10 cellular contexts compared by ENCODE assay signal in genomic region chr4:86557526-86557925, GRCh38. TPM values are rescaled to one million over a fixed set of nuclear protein-coding genes. Genes with fewer than 3 reads are reported as not detected.
A peak's percentile ranks its signal among the peaks of the same experiment; 100 is the strongest.
DNase-seq lines count a peak whose midpoint lies in the region; ATAC-seq, FAIRE-seq and TF ChIP-seq lines count a peak whose summit lies in the region.
"Had no signal": no experiment of that assay in that cellular context is flagged by ENCODE, and none has a peak within 500 bp of the region (broad histone marks: within the 10 kb centered on the region; RNA-seq: fewer than 3 reads in every experiment).

No MANE protein-coding gene starts in this region.

- peaks cover 1 to 11% of the 10 kb centered on the region in 2 donors for H3K27me3 Mint-ChIP-seq in T-cell
- H3K27me3 Mint-ChIP-seq in naive thymus-derived CD8-positive, alpha-beta T cell = peaks cover 0 to 11% (median 5%) of the 10 kb centered on the region in 5 donors

- H3K4me3 ChIP-seq in A549 (no peak overlapping the region), SK-N-MC (peak overlapping the region; percentile 59), BE2C (ENCODE audit: low read depth, low read length) (no peak overlapping the region)

- 44% methylated on average over 1 of the region's 1 CpG for WGBS in A549 (ENCODE audit: missing lambda C conversion rate)

- DNase-seq in A549 (ENCODE audit: low read depth in 1 of 2, low spot score in 1 of 2) (no peak), SK-N-MC (ENCODE audit: low read depth, low spot score) (no peak), T-cell (no peak), BE2C (no peak), T-helper 2 cell (no peak)
- no peak for DNase-seq in naive thymus-derived CD8-positive, alpha-beta T cell
- DNase-seq: activated CD4-positive, alpha-beta T cell treated with anti-CD3 and anti-CD28 coated beads, Interleukin-2, amount 10 ng/mL, durations not matched to agents 24 days and 14 days; naive B cell had no signal

- no peaks in the 10 kb centered on the region for H3K27me3 ChIP-seq in BE2C

- TF ChIP-seq CTCF in A549 (IDR thresholded peaks at IDR 0.05) (no peak), BE2C (IDR thresholded peaks at IDR 0.05; ENCODE audit: low read depth, low read length) (no peak)

- TF ChIP-seq RAD21 in A549 (conservative IDR thresholded peaks at IDR 0.05 in 1 of 2, IDR thresholded peaks at IDR 0.05 in 1 of 2) = no peak

- H3K9ac ChIP-seq in SK-N-MC (ENCODE audit: insufficient read length) = peak overlapping the region; percentile 56

- no peak for TF ChIP-seq POLR2A in A549 (IDR thresholded peaks at IDR 0.05; ENCODE audit: low read length)

- H3K4me2 ChIP-seq in A549 = peak overlapping the region; percentile 35; the same call in 2 of the 3 replicates

- peaks cover 5 to 14% (median 7%) of the 10 kb centered on the region in 3 donors for H3K4me1 Mint-ChIP-seq in T-cell
- peaks cover 0 to 5% (median 0%) of the 10 kb centered on the region in 4 donors for H3K4me1 Mint-ChIP-seq in naive thymus-derived CD8-positive, alpha-beta T cell

- H3K9me3 ChIP-seq in A549 = no peaks in the 10 kb centered on the region
- no peaks in the 10 kb centered on the region for H3K9me3 ChIP-seq in SK-N-MC (ENCODE audit: low read depth, low read length)
- no peaks in the 10 kb centered on the region for H3K9me3 ChIP-seq in BE2C

- no peaks in the 10 kb centered on the region; the same call in 1 of the 3 replicates for H3K4me1 ChIP-seq in A549
- 0 out of 2 replicates have a peak, but pooled peaks cover 5% of the 10 kb centered on the region for H3K4me1 ChIP-seq in BE2C

- FAIRE-seq in A549 (lab: Jason Lieb, UNC) = no peak

- no peaks in the 10 kb centered on the region for H3K36me3 Mint-ChIP-seq in T-cell
- no peaks in the 10 kb centered on the region for H3K36me3 Mint-ChIP-seq in naive thymus-derived CD8-positive, alpha-beta T cell
- H3K36me3 Mint-ChIP-seq: naive B cell had no signal

- no peaks in the 10 kb centered on the region for H3K9me3 Mint-ChIP-seq in T-cell
- H3K9me3 Mint-ChIP-seq in naive thymus-derived CD8-positive, alpha-beta T cell = no peaks in the 10 kb centered on the region
- H3K9me3 Mint-ChIP-seq: activated CD4-positive, alpha-beta T cell treated with anti-CD3 and anti-CD28 coated beads, Interleukin-2, amount 10 ng/mL, durations not matched to agents 24 days and 14 days; naive B cell had no signal

- no peak overlapping the region for H3K27ac Mint-ChIP-seq in T-cell
- H3K27ac Mint-ChIP-seq in naive thymus-derived CD8-positive, alpha-beta T cell = no peak overlapping the region
- H3K27ac Mint-ChIP-seq: activated CD4-positive, alpha-beta T cell treated with anti-CD3 and anti-CD28 coated beads, Interleukin-2, amount 10 ng/mL, durations not matched to agents 24 days and 14 days had no signal

- POLR2A ChIA-PET in A549 (lab: Yijun Ruan, JAX) = no interaction called here
- POLR2A ChIA-PET in T-cell (lab: Charles Lee) = interaction anchor here in 1 of 2 donors (0.6 kb wide), 1 partner anchor 34 kb away, joined by 3 read pairs; no protein-coding TSS in a partner anchor
- POLR2A ChIA-PET in naive thymus-derived CD8-positive, alpha-beta T cell (lab: Charles Lee) = no interaction called here

- H3K36me3 ChIP-seq in SK-N-MC (ENCODE audit: insufficient read depth, low read length) = no peaks in the 10 kb centered on the region
- H3K36me3 ChIP-seq in BE2C = no peaks in the 10 kb centered on the region

- CTCF ChIA-PET in A549 (lab: Yijun Ruan, JAX) = no interaction called here
- CTCF ChIA-PET in T-cell (lab: Charles Lee) = no interaction called here

- H3K27ac ChIP-seq in A549 = no peak overlapping the region
- peak overlapping the region; percentile 100 for H3K27ac ChIP-seq in SK-N-MC

- H3K4me3 Mint-ChIP-seq in T-cell = no peak overlapping the region
- H3K4me3 Mint-ChIP-seq in naive thymus-derived CD8-positive, alpha-beta T cell = no peak overlapping the region
- H3K4me3 Mint-ChIP-seq: activated CD4-positive, alpha-beta T cell treated with anti-CD3 and anti-CD28 coated beads, Interleukin-2, amount 10 ng/mL, durations not matched to agents 24 days and 14 days; naive B cell had no signal

- no peak for ATAC-seq in A549
- ATAC-seq in GM19463 (IDR thresholded peaks at IDR 0.05; ENCODE audit: unreplicated experiment) = peak; percentile 90
- ATAC-seq in HG03025 (IDR thresholded peaks at IDR 0.05; ENCODE audit: low FRiP score, unreplicated experiment) = peak; percentile 93
- ATAC-seq in T-cell (replicated peaks in 1 of 4) = no peak
- no peak for ATAC-seq in naive thymus-derived CD8-positive, alpha-beta T cell

- TF ChIP-seq EP300 in A549 (IDR thresholded peaks at IDR 0.05) = no peak

TF ChIP-seq in A549, 52 proteins besides CTCF, POLR2A, EP300 and RAD21:
- TF ChIP-seq HMGXB4 (CRISPR knock-in tag; IDR thresholded peaks at IDR 0.05; ENCODE audit: borderline replicate concordance) = no peak
- TF ChIP-seq ELK1 (IDR thresholded peaks at IDR 0.05; ENCODE audit: low read depth, low read length) = no peak
- no peak for TF ChIP-seq ZNF302 (CRISPR knock-in tag; IDR thresholded peaks at IDR 0.05)
- no peak for TF ChIP-seq PBX3 (IDR thresholded peaks at IDR 0.05)
- no peak for TF ChIP-seq CHD4 (IDR thresholded peaks at IDR 0.05; ENCODE audit: borderline replicate concordance)
- no peak for TF ChIP-seq NPAS2 (CRISPR knock-in tag; IDR thresholded peaks at IDR 0.05; ENCODE audit: borderline replicate concordance)
- no peak for TF ChIP-seq ATOH8 (CRISPR knock-in tag; IDR thresholded peaks at IDR 0.05; ENCODE audit: low read depth)
- no peak for TF ChIP-seq JUN (IDR thresholded peaks at IDR 0.05)
- TF ChIP-seq RCOR1 (IDR thresholded peaks at IDR 0.05; ENCODE audit: low read depth, low read length) = no peak
- no peak for TF ChIP-seq RARB (CRISPR knock-in tag; IDR thresholded peaks at IDR 0.05)
- no peak for TF ChIP-seq MAX (IDR thresholded peaks at IDR 0.05)
- no peak for TF ChIP-seq MYC (IDR thresholded peaks at IDR 0.05; ENCODE audit: borderline replicate concordance, low read length)
- TF ChIP-seq HES2 (IDR thresholded peaks at IDR 0.05) = no peak
- no peak for TF ChIP-seq ZSCAN20 (CRISPR knock-in tag; IDR thresholded peaks at IDR 0.05)

RNA-seq across cellular contexts. Expression of gene PTPN13, which starts 36.6 kb away (rescaled TPM):
- 10.4 and 13.3 TPM in 2 replicates for polyA plus RNA-seq in A549 (2011; rRNA removed)
- 2.2 and 2.8 TPM in 2 replicates for polyA plus RNA-seq in A549 (2012; cell fraction: cytosol; rRNA removed)
- 2.4 and 2.8 TPM in 2 replicates for polyA plus RNA-seq in A549 (2012; cell fraction: nucleus; rRNA removed)
- polyA plus RNA-seq in A549 (2017; fragmentation: RNase III; extraction: RNeasy Plus Mini Kit Qiagen cat#74134 plus additional on column Dnase treatment) = 9.4 to 13.3 TPM (median 13.1 TPM) in 3 replicates
- 12.0 and 12.8 TPM in 2 replicates for polyA minus RNA-seq in A549 (2011; rRNA and poly(A)+ RNA removed)
- 1 to 10 TPM in 4 of 5 donors, under 1 TPM in 1; 0.90 to 8.1 (median 5.2) TPM for total RNA-seq in T-cell
- polyA plus RNA-seq in BE2C (2012; ENCODE audit: insufficient read depth, insufficient read length, low read depth) = 6.1 TPM
- total RNA-seq in naive thymus-derived CD8-positive, alpha-beta T cell = not detected
- not detected for polyA plus RNA-seq in naive thymus-derived CD8-positive, alpha-beta T cell

Comparison
In these comparisons a context has a peak if more than half of its experiments do, and no peak if none do; other contexts are left out.
1. ATAC-seq: peak in GM19463 (single experiment) and HG03025 (single experiment); none in A549 (0 of 2), T-cell (0 of 4) and naive thymus-derived CD8-positive, alpha-beta T cell (0 of 2).